Comparison of ENCODE assay signal across 13 cellular contexts in the genomic region with DNA sequence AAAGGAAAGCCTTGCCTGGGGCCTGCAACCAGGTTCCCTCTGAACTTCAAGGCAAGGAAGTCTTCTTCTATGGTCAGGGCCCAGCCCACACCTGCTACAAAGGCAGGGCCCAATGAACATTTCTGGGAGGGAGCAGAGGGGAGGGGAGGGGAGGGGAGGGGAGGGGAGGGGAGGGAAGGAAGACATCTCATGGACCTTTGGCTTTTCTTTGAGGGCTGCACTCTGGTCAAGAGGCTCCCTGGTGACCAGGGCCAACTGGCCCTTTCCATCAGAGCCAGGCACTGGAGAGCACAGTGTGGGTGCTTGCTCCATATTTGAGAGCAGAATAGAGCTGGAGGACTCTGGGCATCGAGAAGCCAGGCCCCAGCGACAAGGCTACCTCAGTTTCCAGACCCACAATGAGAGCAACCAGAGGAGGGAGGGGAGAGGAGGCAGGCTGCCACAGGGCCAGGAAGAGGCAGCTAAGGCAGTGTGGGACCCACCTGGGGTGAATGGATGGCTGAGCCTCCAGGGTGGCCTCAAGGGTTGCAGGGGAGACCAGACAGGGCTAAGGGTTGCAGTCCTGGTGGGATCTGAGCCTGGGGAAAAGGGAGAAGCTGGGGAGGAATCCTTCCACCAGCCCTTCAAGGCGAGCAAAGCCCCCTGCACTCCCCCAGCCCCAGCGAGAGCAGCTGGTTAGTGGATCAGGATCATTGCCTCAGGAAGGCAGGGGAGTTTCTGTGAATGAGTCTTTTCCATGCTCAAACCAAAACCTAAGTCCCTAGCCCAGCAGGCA.
A peak's percentile ranks its signal among the peaks of the same experiment; 100 is the strongest.
DNase-seq lines count a peak whose midpoint lies in the region; ATAC-seq and TF ChIP-seq lines count a peak whose summit lies in the region.
"Had no signal": no experiment of that assay in that cellular context is flagged by ENCODE, and none has a peak within 500 bp of the region (broad histone marks: within the 10 kb centered on the region; RNA-seq: fewer than 3 reads in every experiment).

No MANE protein-coding gene starts in this region.

- H3K4me1 ChIP-seq in Caco-2 (peaks cover 28% of the 10 kb centered on the region), NT2/D1 (ENCODE audit: insufficient read depth, insufficient read length) (peaks cover 19% of the 10 kb centered on the region), trophoblast cell (ENCODE audit: control insufficient read depth in 1 of 2, insufficient read depth in 2 of 2, low read length in 2 of 2) (peaks cover 21 to 29% of the 10 kb centered on the region in 2 experiments)

- H3K79me1 ChIP-seq in trophoblast cell (ENCODE audit: low read length): peaks cover 23% of the 10 kb centered on the region

- no peak overlapping the region for H3K4me3 ChIP-seq in Caco-2 (ENCODE audit: low read depth, low read length)
- H3K4me3 ChIP-seq in NT2/D1 (ENCODE audit: insufficient read length, low read depth): no peak overlapping the region
- no peak overlapping the region for H3K4me3 ChIP-seq in trophoblast cell (ENCODE audit: low read depth, low read length)

- BruUV-seq in Caco-2 (replicated peaks; lab: Mats Ljungman, UMichigan): no TSS peak

- peak overlapping the region; percentile 94 for H3K14ac ChIP-seq in trophoblast cell (ENCODE audit: low read length)

- peak overlapping the region; percentile 95 for H2BK12ac ChIP-seq in trophoblast cell (ENCODE audit: low read length)

- CTCF ChIA-PET in Caco-2 (lab: Charles Lee): interaction anchor here (0.8 kb wide), 1 partner anchor 11 kb away, joined by 4 read pairs; no protein-coding TSS in a partner anchor

- no peaks in the 10 kb centered on the region for H3K9me3 Mint-ChIP-seq in Caco-2 (ENCODE audit: unreplicated experiment)
- H3K9me3 Mint-ChIP-seq: IgD-negative memory B cell; stimulated activated memory B cell treated with anti-CD40 and anti-IgM and Interleukin-4, amounts not matched to agents 10 μg/mL and 1 μg/mL and 100 μg/mL, for 72 hours had no signal

- ATAC-seq in GM18519 (IDR thresholded peaks at IDR 0.05; ENCODE audit: low FRiP score, unreplicated experiment) (no peak), GM21717 (IDR thresholded peaks at IDR 0.05; ENCODE audit: unreplicated experiment) (no peak)
- ATAC-seq: stimulated activated memory B cell treated with anti-CD40 and anti-IgM and Interleukin-4, amounts not matched to agents 10 μg/mL and 1 μg/mL and 100 μg/mL, for 72 hours had no signal

- H3K4me3 Mint-ChIP-seq in Caco-2 (ENCODE audit: unreplicated experiment): no peak overlapping the region
- H3K4me3 Mint-ChIP-seq: IgD-negative memory B cell; stimulated activated memory B cell treated with anti-CD40 and anti-IgM and Interleukin-4, amounts not matched to agents 10 μg/mL and 1 μg/mL and 100 μg/mL, for 72 hours had no signal

- H3K18ac ChIP-seq in trophoblast cell (ENCODE audit: low read length): peak overlapping the region; percentile 89

- H3K27ac Mint-ChIP-seq in Caco-2 (ENCODE audit: unreplicated experiment): peak overlapping the region; percentile 13
- H3K27ac Mint-ChIP-seq: IgD-negative memory B cell; stimulated activated memory B cell treated with anti-CD40 and anti-IgM and Interleukin-4, amounts not matched to agents 10 μg/mL and 1 μg/mL and 100 μg/mL, for 72 hours had no signal

- peak overlapping the region; percentile 71 for H3K4ac ChIP-seq in trophoblast cell (ENCODE audit: low read depth, low read length)

- H3K4me1 Mint-ChIP-seq in Caco-2 (ENCODE audit: low read depth, unreplicated experiment): no peaks in the 10 kb centered on the region
- H3K4me1 Mint-ChIP-seq: IgD-negative memory B cell; stimulated activated memory B cell treated with anti-CD40 and anti-IgM and Interleukin-4, amounts not matched to agents 10 μg/mL and 1 μg/mL and 100 μg/mL, for 72 hours had no signal

- no peaks in the 10 kb centered on the region for H3K36me3 ChIP-seq in Caco-2 (ENCODE audit: control insufficient read depth, insufficient read depth, low read length)
- no peaks in the 10 kb centered on the region for H3K36me3 ChIP-seq in NT2/D1 (ENCODE audit: insufficient read depth, insufficient read length, low read length)
- no peaks in the 10 kb centered on the region for H3K36me3 ChIP-seq in trophoblast cell (ENCODE audit: control insufficient read depth in 1 of 2, insufficient read depth in 2 of 2, low read length in 2 of 2)

- peak overlapping the region; percentile 92 for H3K27ac ChIP-seq in epithelial cell of prostate
- H3K27ac ChIP-seq in trophoblast cell (ENCODE audit: low read depth, low read length): peak overlapping the region; percentile 83

- H3K9ac ChIP-seq in NT2/D1 (ENCODE audit: insufficient read length, low read depth) (peak overlapping the region; percentile 46), trophoblast cell (ENCODE audit: low read length) (no peak overlapping the region)

- TF ChIP-seq CTCF in Caco-2 (IDR thresholded peaks at IDR 0.05; ENCODE audit: insufficient read depth in 1 of 2, low read depth in 1 of 2, low read length in 1 of 2, severe bottlenecking in 1 of 2, unreplicated experiment in 1 of 2): no peak

- H2BK120ac ChIP-seq in trophoblast cell (ENCODE audit: insufficient read depth, low read length, poor library complexity): peak overlapping the region; percentile 95

- H3K36me3 Mint-ChIP-seq in Caco-2 (ENCODE audit: insufficient read depth, unreplicated experiment): no peaks in the 10 kb centered on the region
- H3K36me3 Mint-ChIP-seq: stimulated activated memory B cell treated with anti-CD40 and anti-IgM and Interleukin-4, amounts not matched to agents 10 μg/mL and 1 μg/mL and 100 μg/mL, for 72 hours had no signal

- H3K27me3 ChIP-seq in Caco-2 (replicated peaks; ENCODE audit: control insufficient read depth, insufficient read depth, low read length) (no peaks in the 10 kb centered on the region), NT2/D1 (ENCODE audit: insufficient read depth, insufficient read length) (no peaks in the 10 kb centered on the region), trophoblast cell (ENCODE audit: insufficient read depth, low read length) (no peaks in the 10 kb centered on the region)

- H2AK5ac ChIP-seq in trophoblast cell (ENCODE audit: low read length): peak overlapping the region; percentile 97

- H2BK5ac ChIP-seq in trophoblast cell (ENCODE audit: low read depth, low read length, poor library complexity): peak overlapping the region; percentile 71

- peak overlapping the region; percentile 11 for H3K4me2 ChIP-seq in trophoblast cell (ENCODE audit: low read length)

- no peaks in the 10 kb centered on the region for H3K27me3 Mint-ChIP-seq in Caco-2 (ENCODE audit: insufficient read depth, unreplicated experiment)

- peaks cover 3% of the 10 kb centered on the region for H3K79me2 ChIP-seq in trophoblast cell (ENCODE audit: control insufficient read depth, insufficient read depth, low read length, poor library complexity)

- H3K23ac ChIP-seq in trophoblast cell (ENCODE audit: low read length): no peak overlapping the region

- peak overlapping the region; percentile 41 for H2AFZ ChIP-seq in trophoblast cell (ENCODE audit: insufficient read depth, low read length, poor library complexity)

- intact Hi-C loops in Caco-2 (cut with micrococcal nuclease; ENCODE audit: unreplicated experiment): loop anchor here (5.0 kb wide), 1 partner anchor 35 kb away; no protein-coding TSS in a partner anchor

- peak overlapping the region; percentile 95 for H4K91ac ChIP-seq in trophoblast cell (ENCODE audit: low read depth, low read length)

- H3K9me3 ChIP-seq in Caco-2: no peaks in the 10 kb centered on the region
- H3K9me3 ChIP-seq in NT2/D1 (ENCODE audit: insufficient read depth, low read length): no peaks in the 10 kb centered on the region
- H3K9me3 ChIP-seq in trophoblast cell (ENCODE audit: insufficient read depth, low read depth, low read length): peaks cover 2% of the 10 kb centered on the region

- POLR2A ChIA-PET in Caco-2 (lab: Charles Lee): no interaction called here

- H4K8ac ChIP-seq in trophoblast cell (ENCODE audit: low read depth, low read length): peak overlapping the region; percentile 61

- WGBS in trophoblast cell (ENCODE audit: extremely low coverage, insufficient coverage, insufficient read length): no CpG with 5 or more reads among the region's 4 CpGs

- no peak overlapping the region for H4K12ac ChIP-seq in trophoblast cell (ENCODE audit: low read depth, low read length)

- DNase-seq in Caco-2 (no peak), NT2/D1 (ENCODE audit: low read depth, low spot score) (no peak), epithelial cell of prostate (ENCODE audit: low read depth, low spot score) (no peak), trophoblast cell (no peak), C1 segment of cervical spinal cord (lab: John Stamatoyannopoulos, UW) (no peak), EL (no peak)
- DNase-seq: activated naive CD4-positive, alpha-beta T cell treated with anti-CD3 and anti-CD28 coated beads, Interleukin-2, amount 50 U/mL, for 16 hours; NCI-H1694; stimulated activated CD4-positive, alpha-beta T cell treated with anti-CD3 and anti-CD28 coated beads, Interleukin-2, amount 100 ng/mL, for 24 hours had no signal
